In the genomic region with DNA sequence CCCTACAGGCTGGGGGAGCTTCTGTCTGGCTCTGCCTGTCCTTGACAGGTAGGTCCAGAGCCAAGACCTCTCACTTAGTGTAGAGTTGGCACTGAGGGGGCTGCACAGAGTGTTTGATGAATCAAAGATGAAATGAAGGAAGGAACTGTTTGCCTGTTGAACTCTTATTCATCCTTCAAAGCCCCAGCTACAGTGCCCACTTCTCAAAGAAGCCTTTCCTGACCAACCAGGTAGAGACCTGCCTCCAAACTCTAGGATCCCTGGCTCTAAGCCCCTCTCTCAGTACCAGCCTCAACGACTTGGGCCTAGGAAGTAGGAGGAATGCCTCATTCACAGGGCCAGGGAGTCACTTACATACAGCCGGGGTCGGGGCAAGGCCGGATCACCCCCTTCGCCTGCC, we compare ENCODE assay signal across 27 cellular contexts. TPM values are rescaled to one million over a fixed set of nuclear protein-coding genes. Genes with fewer than 3 reads are reported as not detected.
"Had no signal": no experiment of that assay in that cellular context is flagged by ENCODE, and none has a peak within 500 bp of the region (broad histone marks: within the 10 kb centered on the region; RNA-seq: fewer than 3 reads in every experiment).

No MANE protein-coding gene starts in this region.

- H3K4me3 Mint-ChIP-seq: mesothelial cell of epicardium; naive B cell; naive thymus-derived CD8-positive, alpha-beta T cell had no signal

- H3K36me3 Mint-ChIP-seq: naive B cell had no signal

- H3K27me3 ChIP-seq: dorsolateral prefrontal cortex, esophagus muscularis mucosa, foreskin keratinocyte, gastroesophageal sphincter, heart right ventricle had no signal

- H3K4me1 Mint-ChIP-seq: mesothelial cell of epicardium had no signal

- H3K9me3 Mint-ChIP-seq: mesothelial cell of epicardium; naive B cell; naive thymus-derived CD8-positive, alpha-beta T cell had no signal

- H3K27ac Mint-ChIP-seq: mesothelial cell of epicardium had no signal

- H3K4me3 ChIP-seq: coronary artery, dorsolateral prefrontal cortex, esophagus muscularis mucosa, gastroesophageal sphincter, heart right ventricle, lower lobe of right lung, mucosa of descending colon had no signal

- FAIRE-seq: endothelial cell of umbilical vein, frontal cortex, islet of Langerhans, keratinocyte had no signal

- ATAC-seq: foreskin keratinocyte; gastroesophageal sphincter; left colon; naive thymus-derived CD8-positive, alpha-beta T cell had no signal

- DNase-seq: dermis blood vessel endothelial cell; dorsolateral prefrontal cortex; effector CD4-positive, alpha-beta T cell; effector memory CD4-positive, alpha-beta T cell; foreskin keratinocyte; head of caudate nucleus; heart right ventricle; hippocampal formation; kidney glomerular epithelial cell; left colon; left ventricle myocardium superior; lower lobe of right lung; mesenchymal stem cell; mucosa of descending colon; naive B cell had no signal

- H3K9me3 ChIP-seq: esophagus muscularis mucosa, gastroesophageal sphincter, lower lobe of right lung, mucosa of descending colon had no signal

- H3K27ac ChIP-seq: coronary artery, dorsolateral prefrontal cortex, esophagus muscularis mucosa, foreskin keratinocyte, gastroesophageal sphincter, heart right ventricle, lower lobe of right lung had no signal

- H3K27me3 Mint-ChIP-seq: naive B cell; naive thymus-derived CD8-positive, alpha-beta T cell had no signal

- H3K4me1 ChIP-seq: foreskin keratinocyte, lower lobe of right lung had no signal

RNA-seq across cellular contexts. Expression of gene MEF2B, which starts 22.7 kb away (rescaled TPM):
- total RNA-seq: epithelial cell of proximal tubule, esophagus muscularis mucosa, fibroblast of villous mesenchyme, frontal cortex, gastroesophageal sphincter, left ventricle myocardium superior, myocyte had no signal
